ENCODE assay signal across 26 cellular contexts in the genomic region with DNA sequence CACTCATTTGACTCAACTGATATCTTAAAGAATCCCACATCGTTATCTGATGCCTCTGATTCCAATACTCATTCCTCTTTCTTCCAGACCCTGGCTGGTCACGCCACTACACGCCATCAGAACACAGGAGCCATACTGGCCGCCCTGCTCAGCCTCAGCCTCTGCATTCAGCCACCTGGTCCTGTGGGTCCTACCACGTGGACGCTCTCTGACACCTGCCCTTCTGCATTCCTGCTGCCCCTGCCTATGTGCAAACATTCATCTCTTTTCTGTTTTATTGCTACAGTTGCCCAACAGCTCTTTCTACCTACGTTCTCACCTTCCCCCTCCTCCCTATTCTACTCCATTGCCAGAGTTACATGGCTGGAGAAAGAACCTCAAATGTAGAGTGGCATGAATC.
"Had no signal": no experiment of that assay in that cellular context is flagged by ENCODE, and none has a peak within 500 bp of the region (broad histone marks: within the 10 kb centered on the region; RNA-seq: fewer than 3 reads in every experiment).

No MANE protein-coding gene starts in this region.

- H3K4me1 Mint-ChIP-seq: mesothelial cell of epicardium; neural progenitor cell; stimulated activated effector memory CD8-positive, alpha-beta T cell treated with anti-CD3 and anti-CD28 coated beads, Interleukin-12 subunit alpha, Interleukin-12 subunit beta, amount 100 ng/mL, for 72 hours had no signal

- H3K9me3 ChIP-seq: gastrocnemius medialis, heart left ventricle, left lung, mucosa of descending colon, prostate gland, right atrium auricular region, sigmoid colon, stomach, thyroid gland had no signal

- ATAC-seq: effector memory CD8-positive, alpha-beta T cell; gastrocnemius medialis; heart left ventricle; left cardiac atrium; left lung; mucosa of descending colon; natural killer cell treated with Interleukin-12 subunit alpha and Interleukin-12 subunit beta and Interleukin-15 and Interleukin-18, amount 100 ng/mL, for 72 hours; stimulated activated effector memory CD8-positive, alpha-beta T cell treated with anti-CD3 and anti-CD28 coated beads, Interleukin-12 subunit alpha, Interleukin-12 subunit beta, amount 100 ng/mL, for 72 hours had no signal

- H3K36me3 ChIP-seq: gastrocnemius medialis, left lung, neural progenitor cell, prostate gland, right atrium auricular region, sigmoid colon, thyroid gland had no signal

- H3K4me2 ChIP-seq: hepatocyte, neural progenitor cell had no signal

- H3K27me3 Mint-ChIP-seq: effector memory CD8-positive, alpha-beta T cell; naive B cell; natural killer cell treated with Interleukin-12 subunit alpha and Interleukin-12 subunit beta and Interleukin-15 and Interleukin-18, amount 100 ng/mL, for 72 hours; type B pancreatic cell had no signal

- H3K27ac ChIP-seq: coronary artery, gastrocnemius medialis, heart left ventricle, hepatocyte, left lung, neural progenitor cell, prostate gland, right atrium auricular region, sigmoid colon, stomach, thyroid gland had no signal

- H3K79me2 ChIP-seq: hepatocyte had no signal

- H3K4me3 Mint-ChIP-seq: effector memory CD8-positive, alpha-beta T cell; mesothelial cell of epicardium; natural killer cell treated with Interleukin-12 subunit alpha and Interleukin-12 subunit beta and Interleukin-15 and Interleukin-18, amount 100 ng/mL, for 72 hours; neural progenitor cell; stimulated activated effector memory CD8-positive, alpha-beta T cell treated with anti-CD3 and anti-CD28 coated beads, Interleukin-12 subunit alpha, Interleukin-12 subunit beta, amount 100 ng/mL, for 72 hours; type B pancreatic cell had no signal

- H2AFZ ChIP-seq: hepatocyte, neural progenitor cell had no signal

- H3K27me3 ChIP-seq: gastrocnemius medialis, heart left ventricle, hepatocyte, left lung, neural progenitor cell, right atrium auricular region, sigmoid colon, stomach, thyroid gland had no signal

- H3K27ac Mint-ChIP-seq: mesothelial cell of epicardium; natural killer cell treated with Interleukin-12 subunit alpha and Interleukin-12 subunit beta and Interleukin-15 and Interleukin-18, amount 100 ng/mL, for 72 hours; neural progenitor cell; stimulated activated effector memory CD8-positive, alpha-beta T cell treated with anti-CD3 and anti-CD28 coated beads, Interleukin-12 subunit alpha, Interleukin-12 subunit beta, amount 100 ng/mL, for 72 hours; type B pancreatic cell had no signal

- H3K9me3 Mint-ChIP-seq: effector memory CD8-positive, alpha-beta T cell; mesothelial cell of epicardium; naive B cell; natural killer cell treated with Interleukin-12 subunit alpha and Interleukin-12 subunit beta and Interleukin-15 and Interleukin-18, amount 100 ng/mL, for 72 hours; neural progenitor cell; stimulated activated effector memory CD8-positive, alpha-beta T cell treated with anti-CD3 and anti-CD28 coated beads, Interleukin-12 subunit alpha, Interleukin-12 subunit beta, amount 100 ng/mL, for 72 hours; type B pancreatic cell had no signal

- DNase-seq: dermis blood vessel endothelial cell; effector memory CD8-positive, alpha-beta T cell; foreskin fibroblast; gastrocnemius medialis; heart left ventricle; left cardiac atrium; left lung; mesenchymal stem cell; mucosa of descending colon; naive B cell; nucleus accumbens; sigmoid colon; stimulated activated CD4-positive, alpha-beta T cell treated with anti-CD3 and anti-CD28 coated beads, Interleukin-2, amount 100 ng/mL, for 24 hours; stimulated activated CD4-positive, alpha-beta T cell treated with anti-CD3 and anti-CD28 coated beads, Interleukin-4, amount 100 ng/mL, for 24 hours; stimulated activated naive CD4-positive, alpha-beta T cell treated with Interleukin-2 at 50 U/mL for 16 hours; stomach; thyroid gland had no signal

- H3K4me3 ChIP-seq: coronary artery, gastrocnemius medialis, heart left ventricle, hepatocyte, left lung, mucosa of descending colon, neural progenitor cell, prostate gland, right atrium auricular region, sigmoid colon, stomach, thyroid gland had no signal

- H3K9ac ChIP-seq: neural progenitor cell had no signal

- H3K4me1 ChIP-seq: gastrocnemius medialis, left lung, neural progenitor cell, prostate gland, right atrium auricular region, sigmoid colon, stomach, thyroid gland had no signal

- H3K36me3 Mint-ChIP-seq: stimulated activated effector memory CD8-positive, alpha-beta T cell treated with anti-CD3 and anti-CD28 coated beads, Interleukin-12 subunit alpha, Interleukin-12 subunit beta, amount 100 ng/mL, for 72 hours had no signal
